21 cellular contexts compared by ENCODE assay signal in the genomic region with DNA sequence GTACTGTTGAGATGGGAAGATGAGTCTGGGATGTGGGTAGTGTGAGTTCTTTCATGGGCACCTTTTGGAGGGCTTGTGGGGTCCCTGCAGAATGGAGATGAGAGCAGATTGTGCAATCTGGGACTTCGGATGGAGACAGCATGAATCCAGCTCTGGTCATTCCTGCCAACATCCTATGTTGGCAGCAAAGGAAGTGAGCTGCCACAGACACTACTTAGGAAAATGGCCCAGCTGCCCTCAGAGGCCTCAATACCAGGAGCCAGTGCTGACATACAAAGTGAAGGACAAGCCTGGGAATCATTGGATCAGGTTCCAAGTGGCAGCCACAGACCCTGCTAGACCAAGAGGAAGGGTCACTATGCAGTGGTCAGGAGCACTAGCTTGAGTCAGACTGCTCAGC.
"Had no signal": no experiment of that assay in that cellular context is flagged by ENCODE, and none has a peak within 500 bp of the region (broad histone marks: within the 10 kb centered on the region; RNA-seq: fewer than 3 reads in every experiment).

No MANE protein-coding gene starts in this region.

- DNase-seq: MV-4-11, NCI-H1048, NCI-H1105, NCI-H1417, NCI-H1436 treated with DMSO at 0.1 percent for 48 hours, NCI-H1694, NCI-H187 treated with DMSO at 0.1 percent for 48 hours, NCI-H2029 treated with DMSO at 0.1 percent for 48 hours, NCI-H2171 treated with DMSO at 0.1 percent for 48 hours, NCI-H510A, NCI-H524 treated with DMSO at 0.1 percent for 48 hours, NCI-H69, NCI-H774, SHP77, SK-N-SH, SW 1271 had no signal

- H3K9me2 ChIP-seq: SK-N-SH had no signal

- ATAC-seq: K562, Panc1 had no signal

- H3K27ac ChIP-seq: KMS-11, RWPE1 had no signal

- H3K4me1 Mint-ChIP-seq: IgD-negative memory B cell had no signal

- H3K9ac ChIP-seq: KMS-11, SK-N-SH had no signal

- FAIRE-seq: K562 had no signal

- H3K27me3 Mint-ChIP-seq: IgD-negative memory B cell had no signal

- H3K27ac Mint-ChIP-seq: IgD-negative memory B cell had no signal

- H3K9me3 ChIP-seq: SK-N-SH had no signal

- H3K4me2 ChIP-seq: KMS-11, SK-N-SH had no signal

- H3K4me3 Mint-ChIP-seq: IgD-negative memory B cell had no signal

- H3K36me3 Mint-ChIP-seq: IgD-negative memory B cell had no signal

- H3K4me3 ChIP-seq: K562 had no signal
